ENCODE assay signal across 8 cellular contexts in the genomic region with DNA sequence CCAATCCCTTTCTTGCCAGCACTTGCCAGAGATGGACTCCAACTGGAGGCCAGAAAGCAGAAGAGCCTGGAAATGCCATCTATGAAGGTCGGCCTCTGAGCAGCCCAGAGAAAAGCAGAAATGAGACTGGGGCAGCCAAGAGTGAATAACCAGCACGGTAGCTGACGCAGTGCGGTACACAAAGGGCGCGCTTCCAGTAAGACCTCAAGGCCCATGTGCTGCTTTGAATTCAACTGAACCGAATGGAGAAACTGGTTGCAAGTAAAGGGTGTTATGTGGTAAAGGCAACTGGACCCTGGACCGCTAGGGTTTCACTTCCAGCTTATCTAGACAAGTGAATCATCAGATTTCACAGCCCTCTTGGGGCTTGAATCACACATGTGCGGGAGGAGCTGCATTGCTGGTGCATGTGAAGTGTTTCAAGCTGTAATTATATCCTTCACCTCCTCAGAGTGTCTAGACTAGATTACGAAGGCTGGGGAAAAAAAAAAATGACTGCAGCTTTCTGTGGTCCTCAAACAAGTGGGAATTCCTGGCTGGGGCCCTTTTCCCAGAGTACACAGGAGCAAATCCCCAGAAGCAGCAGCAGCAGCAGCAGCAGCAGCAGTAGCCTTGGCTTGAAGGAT.
DNase-seq lines count a peak whose midpoint lies in the region; ATAC-seq and TF ChIP-seq lines count a peak whose summit lies in the region.

No MANE protein-coding gene starts in this region.

- H3K23ac ChIP-seq in H9 (ENCODE audit: insufficient read length, low read depth, low read length) = no peak overlapping the region

- H3K27me3 ChIP-seq in Peyer's patch = no peaks in the 10 kb centered on the region
- H3K27me3 ChIP-seq in aorta (ENCODE audit: control insufficient read depth in 1 of 2, insufficient read depth in 2 of 2, low read length in 1 of 2) = no peaks in the 10 kb centered on the region
- H3K27me3 ChIP-seq in H9 (ENCODE audit: insufficient read depth, low read length) = peaks cover 2% of the 10 kb centered on the region; the same call in 1 of the 2 replicates

- H3K27ac Mint-ChIP-seq in mesothelial cell of epicardium (no peak overlapping the region), H9 (no peak overlapping the region)

- H3K9me3 Mint-ChIP-seq in mesothelial cell of epicardium = no peaks in the 10 kb centered on the region
- no peaks in the 10 kb centered on the region for H3K9me3 Mint-ChIP-seq in H9

- H3T11ph ChIP-seq in H9 (ENCODE audit: low read length) = no peak overlapping the region

- peaks cover 32% of the 10 kb centered on the region for H3K4me1 Mint-ChIP-seq in mesothelial cell of epicardium
- peaks cover 15 to 17% of the 10 kb centered on the region in 2 experiments for H3K4me1 Mint-ChIP-seq in H9

- H2AK5ac ChIP-seq in H9 (ENCODE audit: insufficient read length, low read length) = no peak overlapping the region

- no peak overlapping the region for H2BK20ac ChIP-seq in H9 (ENCODE audit: low read depth, low read length, poor library complexity, severe bottlenecking)

- H3K79me2 ChIP-seq in H9 (ENCODE audit: insufficient read depth, low read length) = no peaks in the 10 kb centered on the region

- no peak overlapping the region for H2BK12ac ChIP-seq in H9 (ENCODE audit: insufficient read length, low read depth, low read length)

- H3K14ac ChIP-seq in H9 (ENCODE audit: insufficient read depth, low read length) = no peak overlapping the region

- no peak overlapping the region for H3K4me3 ChIP-seq in Peyer's patch
- H3K4me3 ChIP-seq in aorta (ENCODE audit: low read length in 2 of 2) = no peak overlapping the region

- no peak overlapping the region for H3K56ac ChIP-seq in H9 (ENCODE audit: insufficient read length, low read depth, low read length)

- H2BK5ac ChIP-seq in H9 (ENCODE audit: insufficient read length, low read length) = no peak overlapping the region

- no peaks in the 10 kb centered on the region for H3K9me3 ChIP-seq in Peyer's patch
- no peaks in the 10 kb centered on the region for H3K9me3 ChIP-seq in aorta (ENCODE audit: control insufficient read depth, low read length)
- H3K9me3 ChIP-seq in H9 (ENCODE audit: control insufficient read depth, low read depth, low read length) = no peaks in the 10 kb centered on the region

- H3K4ac ChIP-seq in H9 (ENCODE audit: low read depth, low read length) = no peak overlapping the region

- H3K27me3 Mint-ChIP-seq in mesothelial cell of epicardium (ENCODE audit: low read depth) (no peaks in the 10 kb centered on the region), H9 (ENCODE audit: low read depth) (no peaks in the 10 kb centered on the region)

- H2AFZ ChIP-seq in H9 (ENCODE audit: low read length) = no peak overlapping the region

- H3K4me1 ChIP-seq in Peyer's patch = peaks cover 0 to 19% (median 0%) of the 10 kb centered on the region in 4 donors
- no peaks in the 10 kb centered on the region for H3K4me1 ChIP-seq in aorta (ENCODE audit: control insufficient read depth in 1 of 2, insufficient read depth in 2 of 2, low read length in 2 of 2)
- no peaks in the 10 kb centered on the region; the same call in 1 of the 2 replicates for H3K4me1 ChIP-seq in H9 (ENCODE audit: insufficient read depth, low read length)

- no peak overlapping the region for H4K91ac ChIP-seq in H9 (ENCODE audit: insufficient read length, low read depth, low read length)

- intact Hi-C loops in Right ventricle myocardium superior (cut with DNase I) (no loop called here), aorta (cut with DNase I) (no loop called here)

- no peak overlapping the region for H3K9ac ChIP-seq in H9 (ENCODE audit: extremely low read depth, insufficient read length, low read length)

- no peak for TF ChIP-seq POLR2A in Peyer's patch (IDR thresholded peaks at IDR 0.05)

- WGBS in aorta, 2 donors = 72 to 75% methylated on average over 10 of the region's 10 CpGs
- no CpG with 5 or more reads among the region's 10 CpGs for WGBS in H9 (ENCODE audit: extremely low coverage, insufficient read length, low lambda C conversion rate)

- H3K36me3 Mint-ChIP-seq in mesothelial cell of epicardium = no peaks in the 10 kb centered on the region
- no peaks in the 10 kb centered on the region for H3K36me3 Mint-ChIP-seq in H9 (ENCODE audit: insufficient read depth in 1 of 3, low read depth in 3 of 3)

- H3K27ac ChIP-seq in Peyer's patch = peak overlapping the region in 3 of 4 donors; percentile 7 to 71 (median 67)
- H3K27ac ChIP-seq in aorta (ENCODE audit: low read depth in 1 of 2, low read length in 2 of 2) = no peak overlapping the region
- no peak overlapping the region for H3K27ac ChIP-seq in H9 (ENCODE audit: insufficient read length, low read depth, low read length)

- no peak overlapping the region for H2BK15ac ChIP-seq in H9 (ENCODE audit: low read depth, low read length)

- TF ChIP-seq CTCF in Peyer's patch (IDR thresholded peaks at IDR 0.05) (peak in 3 of 6 experiments; percentile 29 to 36 (median 33)), mesothelial cell of epicardium (IDR thresholded peaks at IDR 0.05; ENCODE audit: unreplicated experiment) (no peak), H9 (conservative IDR thresholded peaks at IDR 0.05) (no peak)

- no peak overlapping the region for H2BK120ac ChIP-seq in H9 (ENCODE audit: low read depth, low read length, poor library complexity, severe bottlenecking)

- H4K5ac ChIP-seq in H9 (ENCODE audit: insufficient read length, low read depth, low read length) = no peak overlapping the region

- H3K23me2 ChIP-seq in H9 (ENCODE audit: insufficient read length, low read depth, low read length, poor library complexity, severe bottlenecking) = no peaks in the 10 kb centered on the region

- no peak overlapping the region for H3K18ac ChIP-seq in H9 (ENCODE audit: insufficient read length, low read depth, low read length)

- DNase-seq in GM04504 (ENCODE audit: low read depth) = peak; percentile 95
- DNase-seq in Peyer's patch = peak; percentile 41 to 85 (median 55)
- no peak for DNase-seq in Right ventricle myocardium superior
- DNase-seq in aorta = peak; percentile 56 to 76
- DNase-seq in mesothelial cell of epicardium (ENCODE audit: low spot score in 2 of 2, unreplicated experiment in 2 of 2) = no peak
- no peak for DNase-seq in H9

- H4K8ac ChIP-seq in H9 (replicated peaks; ENCODE audit: insufficient read length, low read depth, low read length) = no peak overlapping the region

- peak; percentile 94 for ATAC-seq in GM21447 (IDR thresholded peaks at IDR 0.05; ENCODE audit: unreplicated experiment)
- peak; percentile 91 for ATAC-seq in HG03558 (IDR thresholded peaks at IDR 0.05; ENCODE audit: extremely low read depth, unreplicated experiment)
- peak; percentile 78 for ATAC-seq in Right ventricle myocardium superior (ENCODE audit: poor library complexity)
- ATAC-seq in aorta (ENCODE audit: low FRiP score) = peak; percentile 38

- no peaks in the 10 kb centered on the region for H3K79me1 ChIP-seq in H9 (ENCODE audit: insufficient read depth, low read depth, low read length, poor library complexity, severe bottlenecking)

- no peaks in the 10 kb centered on the region for H4K20me1 ChIP-seq in H9 (ENCODE audit: control insufficient read depth, insufficient read depth, insufficient read length)

- no peaks in the 10 kb centered on the region for H3K36me3 ChIP-seq in Peyer's patch
- H3K36me3 ChIP-seq in aorta (ENCODE audit: control insufficient read depth in 1 of 2, insufficient read depth in 2 of 2, low read length in 1 of 2) = no peaks in the 10 kb centered on the region

- H3K4me3 Mint-ChIP-seq in mesothelial cell of epicardium (no peak overlapping the region), H9 (no peak overlapping the region)

- H3K4me2 ChIP-seq in H9 (ENCODE audit: insufficient read depth, insufficient read length, low read length) = no peak overlapping the region

Comparison
In these comparisons a context has a peak if more than half of its experiments do, and no peak if none do; other contexts are left out.
1. DNase-seq: peak in GM04504 (single experiment), Peyer's patch (3 of 3) and aorta (2 of 2); none in Right ventricle myocardium superior (single experiment), mesothelial cell of epicardium (0 of 2) and H9 (single experiment).
2. ATAC-seq: peak in every context shown above with its lines; median percentile 94 in GM21447; 91 in HG03558; 78 in Right ventricle myocardium superior; 38 in aorta.
3. H3K27ac ChIP-seq: peak in Peyer's patch (3 of 4); none in aorta (0 of 2) and H9 (single experiment).